9 cellular contexts compared by ENCODE assay signal in genomic region chr6:49556429-49556837, GRCh38. TPM values are rescaled to one million over a fixed set of nuclear protein-coding genes. Genes with fewer than 3 reads are reported as not detected.
DNase-seq lines count a peak whose midpoint lies in the region; ATAC-seq, FAIRE-seq and TF ChIP-seq lines count a peak whose summit lies in the region.
"Had no signal": no experiment of that assay in that cellular context is flagged by ENCODE, and none has a peak within 500 bp of the region (broad histone marks: within the 10 kb centered on the region; RNA-seq: fewer than 3 reads in every experiment).

No MANE protein-coding gene starts in this region.

- no peak overlapping the region for H3K4me3 Mint-ChIP-seq in stimulated activated naive CD8-positive, alpha-beta T cell treated with anti-CD3 and anti-CD28 coated beads, Interleukin-15, amount 100 ng/mL, for 72 hours
- no peak overlapping the region for H3K4me3 Mint-ChIP-seq in nephron progenitor cell

- no peak for TF ChIP-seq POLR2A in GM12891 (IDR thresholded peaks at IDR 0.05; ENCODE audit: low read depth, low read length)

- H3K4me3 ChIP-seq in fibroblast of mammary gland (ENCODE audit: control insufficient read depth, low read depth, low read length): no peak overlapping the region

- H3K4me1 Mint-ChIP-seq in stimulated activated naive CD8-positive, alpha-beta T cell treated with anti-CD3 and anti-CD28 coated beads, Interleukin-15, amount 100 ng/mL, for 72 hours: peaks cover 11% of the 10 kb centered on the region
- H3K4me1 Mint-ChIP-seq in nephron progenitor cell: peaks cover 13% of the 10 kb centered on the region

- no peaks in the 10 kb centered on the region for H3K36me3 Mint-ChIP-seq in nephron progenitor cell (ENCODE audit: low read depth)

- H3K27ac Mint-ChIP-seq in stimulated activated naive CD8-positive, alpha-beta T cell treated with anti-CD3 and anti-CD28 coated beads, Interleukin-15, amount 100 ng/mL, for 72 hours: peak overlapping the region in 1 of 2 donors; percentile 65
- no peak overlapping the region for H3K27ac Mint-ChIP-seq in nephron progenitor cell

- TF ChIP-seq CTCF in fibroblast of mammary gland (conservative IDR thresholded peaks at IDR 0.05; ENCODE audit: control insufficient read depth, insufficient read depth, low read depth, low read length) (no peak), nephron progenitor cell (IDR thresholded peaks at IDR 0.05) (no peak)

- H3K27me3 Mint-ChIP-seq in stimulated activated naive CD8-positive, alpha-beta T cell treated with anti-CD3 and anti-CD28 coated beads, Interleukin-15, amount 100 ng/mL, for 72 hours: peaks cover 10% of the 10 kb centered on the region
- H3K27me3 Mint-ChIP-seq in nephron progenitor cell (ENCODE audit: low read depth, poor library complexity): peaks cover 26% of the 10 kb centered on the region

- no peak for FAIRE-seq in GM12891 (lab: Jason Lieb, UNC)
- FAIRE-seq: G401.6 had no signal

- peak; percentile 32 for ATAC-seq in stimulated activated naive CD8-positive, alpha-beta T cell treated with anti-CD3 and anti-CD28 coated beads, Interleukin-15, Interleukin-2, amounts not matched to agents 100 U/mL and 50 U/mL, for 24 hours
- no peak for ATAC-seq in stimulated activated naive CD8-positive, alpha-beta T cell treated with anti-CD3 and anti-CD28 coated beads, Interleukin-15, amount 100 ng/mL, for 72 hours
- no peak for ATAC-seq in HG02973 (IDR thresholded peaks at IDR 0.05; ENCODE audit: unreplicated experiment)

- H3K9me3 Mint-ChIP-seq in stimulated activated naive CD8-positive, alpha-beta T cell treated with anti-CD3 and anti-CD28 coated beads, Interleukin-15, amount 100 ng/mL, for 72 hours: no peaks in the 10 kb centered on the region
- no peaks in the 10 kb centered on the region for H3K9me3 Mint-ChIP-seq in nephron progenitor cell

- DNase-seq in stimulated activated naive CD8-positive, alpha-beta T cell treated with anti-CD3 and anti-CD28 coated beads, Interleukin-15, Interleukin-2, amounts not matched to agents 100 U/mL and 50 U/mL, for 24 hours: no peak
- DNase-seq in stimulated activated naive CD8-positive, alpha-beta T cell treated with anti-CD3 and anti-CD28 coated beads, Interleukin-15, amount 100 ng/mL, for 72 hours: no peak
- DNase-seq in NCI-H774 (lab: John Stamatoyannopoulos, UW): peak; percentile 82
- peak; percentile 90 for DNase-seq in fibroblast of mammary gland (ENCODE audit: low read depth)
- no peak for DNase-seq in GM12891 (ENCODE audit: insufficient read length, low spot score)
- no peak for DNase-seq in nephron progenitor cell
- DNase-seq in hepatic stellate cell (ENCODE audit: low spot score): no peak

TF ChIP-seq in GM12891, 5 proteins besides CTCF, POLR2A, EP300 and RAD21:
- no peak for TF ChIP-seq POLR2AphosphoS5 (IDR thresholded peaks at IDR 0.05; ENCODE audit: low read depth, low read length)
- TF ChIP-seq PAX5 (IDR thresholded peaks at IDR 0.05; ENCODE audit: insufficient read depth, low read length, severe bottlenecking): no peak

RNA-seq across cellular contexts. Expression of gene C6orf141, which starts 6.0 kb away (rescaled TPM):
- polyA plus RNA-seq in GM12891 (2012; ENCODE audit: low read depth, missing spikeins): not detected

RNA-seq across cellular contexts. Expression of gene GLYATL3, which starts 56.7 kb away (rescaled TPM):
- not detected for polyA plus RNA-seq in GM12891 (2012; ENCODE audit: low read depth, missing spikeins)

Comparison
In these comparisons a context has a peak if more than half of its experiments do, and no peak if none do; other contexts are left out.
1. DNase-seq: peak in NCI-H774 (single experiment) and fibroblast of mammary gland (single experiment); none in stimulated activated naive CD8-positive, alpha-beta T cell treated with anti-CD3 and anti-CD28 coated beads, Interleukin-15, Interleukin-2, amounts not matched to agents 100 U/mL and 50 U/mL, for 24 hours (single experiment), stimulated activated naive CD8-positive, alpha-beta T cell treated with anti-CD3 and anti-CD28 coated beads, Interleukin-15, amount 100 ng/mL, for 72 hours (0 of 2), GM12891 (single experiment), nephron progenitor cell (single experiment) and hepatic stellate cell (single experiment).